23 cellular contexts compared by ENCODE assay signal in genomic region chr12:47786662-47786974, GRCh38. TPM values are rescaled to one million over a fixed set of nuclear protein-coding genes. Genes with fewer than 3 reads are reported as not detected.
DNase-seq lines count a peak whose midpoint lies in the region; ATAC-seq and TF ChIP-seq lines count a peak whose summit lies in the region.
"Had no signal": no experiment of that assay in that cellular context is flagged by ENCODE, and none has a peak within 500 bp of the region (broad histone marks: within the 10 kb centered on the region; RNA-seq: fewer than 3 reads in every experiment).

No MANE protein-coding gene starts in this region.

- no peak for TF ChIP-seq EP300 in stomach (IDR thresholded peaks at IDR 0.05)

- H3K36me3 ChIP-seq in esophagus squamous epithelium (peaks cover 60 to 96% (median 68%) of the 10 kb centered on the region in 3 donors), stomach (peaks cover 85 to 100% (median 99%) of the 10 kb centered on the region in 4 donors)

- H3K9me3 Mint-ChIP-seq in activated T-cell treated with anti-CD3 and anti-CD28 coated beads, Interleukin-2, amount 50 U/mL, for 72 hours, result no peaks in the 10 kb centered on the region
- no peaks in the 10 kb centered on the region for H3K9me3 Mint-ChIP-seq in activated T-cell treated with anti-CD3 and anti-CD28 coated beads, Interleukin-2, amount 50 U/mL, for 4 hours
- H3K9me3 Mint-ChIP-seq in activated T-helper 2 cell treated with anti-CD3 and anti-CD28 coated beads, Interferon-gamma antibody, Interleukin-2, Interleukin-4, amounts not matched to agents 10 μg/mL and 5 μg/mL and 100 μg/mL, durations not matched to agents 14 hours and 24 hours and 36 hours, result no peaks in the 10 kb centered on the region
- H3K9me3 Mint-ChIP-seq: CD4-positive, CD25-positive, alpha-beta regulatory T cell; naive B cell; T-helper 1 cell treated with Interleukin-12 subunit alpha and Interleukin-12 subunit beta and Interleukin-4 antibody, amounts not matched to agents 30 μg/mL and 1 μg/mL, for 36 hours had no signal

- H3K9me3 ChIP-seq in esophagus squamous epithelium (no peaks in the 10 kb centered on the region), stomach (no peaks in the 10 kb centered on the region)
- H3K9me3 ChIP-seq: HAP-1, lower lobe of right lung had no signal

- WGBS in esophagus squamous epithelium, 2 donors, result 100% methylated on average over 1 of the region's 7 CpGs; no CpG with 5 or more reads in 1 of the 2 donors
- 83 to 98% (median 93%) methylated on average over 5 to 7 of the region's 7 CpGs for WGBS in stomach, 5 donors

- peaks cover 16 to 40% of the 10 kb centered on the region in 2 donors for H3K36me3 Mint-ChIP-seq in activated T-cell treated with anti-CD3 and anti-CD28 coated beads, Interleukin-2, amount 50 U/mL, for 72 hours (ENCODE audit: insufficient read depth in 2 of 2)
- H3K36me3 Mint-ChIP-seq in activated T-cell treated with anti-CD3 and anti-CD28 coated beads, Interleukin-2, amount 50 U/mL, for 4 hours (ENCODE audit: insufficient read depth), result peaks cover 51% of the 10 kb centered on the region
- peaks cover 88% of the 10 kb centered on the region for H3K36me3 Mint-ChIP-seq in activated T-helper 2 cell treated with anti-CD3 and anti-CD28 coated beads, Interferon-gamma antibody, Interleukin-2, Interleukin-4, amounts not matched to agents 10 μg/mL and 5 μg/mL and 100 μg/mL, durations not matched to agents 14 hours and 24 hours and 36 hours (ENCODE audit: low read depth)

- H3K4me3 ChIP-seq in esophagus squamous epithelium (no peak overlapping the region), stomach (no peak overlapping the region)
- H3K4me3 ChIP-seq: HAP-1, lower lobe of right lung had no signal

- peak overlapping the region; percentile 18 for H3K27ac Mint-ChIP-seq in activated T-cell treated with anti-CD3 and anti-CD28 coated beads, Interleukin-2, amount 50 U/mL, for 72 hours
- H3K27ac Mint-ChIP-seq in activated T-helper 2 cell treated with anti-CD3 and anti-CD28 coated beads, Interferon-gamma antibody, Interleukin-2, Interleukin-4, amounts not matched to agents 10 μg/mL and 5 μg/mL and 100 μg/mL, durations not matched to agents 14 hours and 24 hours and 36 hours, result peak overlapping the region; percentile 42

- H3K27me3 ChIP-seq in esophagus squamous epithelium (no peaks in the 10 kb centered on the region), stomach (no peaks in the 10 kb centered on the region)
- H3K27me3 ChIP-seq: foreskin keratinocyte had no signal

- intact Hi-C loops in activated T-helper 2 cell treated with anti-CD3 and anti-CD28 coated beads, Interferon-gamma antibody, Interleukin-2, Interleukin-4, amounts not matched to agents 10 μg/mL and 5 μg/mL and 100 μg/mL, durations not matched to agents 14 hours and 24 hours and 36 hours (cut with micrococcal nuclease), result no loop called here
- intact Hi-C loops in esophagus squamous epithelium (cut with DNase I) (no loop called here), stomach (cut with DNase I; ENCODE audit: low total_unique reads) (no loop called here)

- H3K4me1 ChIP-seq in esophagus squamous epithelium, result peaks cover 17 to 54% (median 20%) of the 10 kb centered on the region in 3 donors
- H3K4me1 ChIP-seq in stomach, result peaks cover 0 to 30% (median 10%) of the 10 kb centered on the region in 4 donors
- H3K4me1 ChIP-seq: HAP-1, lower lobe of right lung had no signal

- H3K27me3 Mint-ChIP-seq in activated T-cell treated with anti-CD3 and anti-CD28 coated beads, Interleukin-2, amount 50 U/mL, for 72 hours (ENCODE audit: low read depth), result no peaks in the 10 kb centered on the region
- H3K27me3 Mint-ChIP-seq in activated T-cell treated with anti-CD3 and anti-CD28 coated beads, Interleukin-2, amount 50 U/mL, for 4 hours (ENCODE audit: low read depth), result no peaks in the 10 kb centered on the region
- no peaks in the 10 kb centered on the region for H3K27me3 Mint-ChIP-seq in activated T-helper 2 cell treated with anti-CD3 and anti-CD28 coated beads, Interferon-gamma antibody, Interleukin-2, Interleukin-4, amounts not matched to agents 10 μg/mL and 5 μg/mL and 100 μg/mL, durations not matched to agents 14 hours and 24 hours and 36 hours (ENCODE audit: low read depth)
- H3K27me3 Mint-ChIP-seq: CD4-positive, CD25-positive, alpha-beta regulatory T cell; naive B cell had no signal

- TF ChIP-seq CTCF in esophagus squamous epithelium (IDR thresholded peaks at IDR 0.05) (no peak), stomach (IDR thresholded peaks at IDR 0.05) (no peak)

- H3K4me3 Mint-ChIP-seq in activated T-cell treated with anti-CD3 and anti-CD28 coated beads, Interleukin-2, amount 50 U/mL, for 72 hours, result no peak overlapping the region
- H3K4me3 Mint-ChIP-seq in activated T-cell treated with anti-CD3 and anti-CD28 coated beads, Interleukin-2, amount 50 U/mL, for 4 hours, result no peak overlapping the region
- no peak overlapping the region for H3K4me3 Mint-ChIP-seq in activated T-helper 2 cell treated with anti-CD3 and anti-CD28 coated beads, Interferon-gamma antibody, Interleukin-2, Interleukin-4, amounts not matched to agents 10 μg/mL and 5 μg/mL and 100 μg/mL, durations not matched to agents 14 hours and 24 hours and 36 hours (ENCODE audit: low read depth)
- H3K4me3 Mint-ChIP-seq: CD4-positive, CD25-positive, alpha-beta regulatory T cell; naive B cell; T-helper 1 cell treated with Interleukin-12 subunit alpha and Interleukin-12 subunit beta and Interleukin-4 antibody, amounts not matched to agents 30 μg/mL and 1 μg/mL, for 36 hours had no signal

- ATAC-seq in activated T-cell treated with anti-CD3 and anti-CD28 coated beads, Interleukin-2, amount 50 U/mL, for 72 hours (replicated peaks in 1 of 2), result no peak
- ATAC-seq in activated T-cell treated with anti-CD3 and anti-CD28 coated beads, Interleukin-2, amount 50 U/mL, for 4 hours, result no peak
- ATAC-seq in HG03457 (IDR thresholded peaks at IDR 0.05; ENCODE audit: unreplicated experiment) (no peak), GM18867 (IDR thresholded peaks at IDR 0.05; ENCODE audit: unreplicated experiment) (no peak)
- ATAC-seq: foreskin keratinocyte, lower lobe of right lung had no signal

- TF ChIP-seq POLR2A in esophagus squamous epithelium (IDR thresholded peaks at IDR 0.05) (no peak), stomach (IDR thresholded peaks at IDR 0.05) (no peak)

- H3K4me1 Mint-ChIP-seq in activated T-cell treated with anti-CD3 and anti-CD28 coated beads, Interleukin-2, amount 50 U/mL, for 72 hours (ENCODE audit: low read depth), result peaks cover 45% of the 10 kb centered on the region
- peaks cover 15% of the 10 kb centered on the region for H3K4me1 Mint-ChIP-seq in activated T-cell treated with anti-CD3 and anti-CD28 coated beads, Interleukin-2, amount 50 U/mL, for 4 hours (ENCODE audit: low read depth)
- peaks cover 6% of the 10 kb centered on the region for H3K4me1 Mint-ChIP-seq in activated T-helper 2 cell treated with anti-CD3 and anti-CD28 coated beads, Interferon-gamma antibody, Interleukin-2, Interleukin-4, amounts not matched to agents 10 μg/mL and 5 μg/mL and 100 μg/mL, durations not matched to agents 14 hours and 24 hours and 36 hours (ENCODE audit: low read depth)

- no peak for DNase-seq in activated T-cell treated with anti-CD3 and anti-CD28 coated beads, Interleukin-2, amount 50 U/mL, for 72 hours
- no peak for DNase-seq in activated T-cell treated with anti-CD3 and anti-CD28 coated beads, Interleukin-2, amount 50 U/mL, for 4 hours
- no peak for DNase-seq in activated T-helper 2 cell treated with anti-CD3 and anti-CD28 coated beads, Interferon-gamma antibody, Interleukin-2, Interleukin-4, amounts not matched to agents 10 μg/mL and 5 μg/mL and 100 μg/mL, durations not matched to agents 14 hours and 24 hours and 36 hours (ENCODE audit: low spot score)
- DNase-seq in esophagus squamous epithelium (lab: John Stamatoyannopoulos, UW) (no peak), stomach (no peak), iPS-NIHi7 (ENCODE audit: extremely low spot score) (no peak)
- DNase-seq: activated CD8-positive, alpha-beta memory T cell treated with anti-CD3 and anti-CD28 coated beads, Interleukin-2, amount 50 U/mL, for 48 hours; CD4-positive, CD25-positive, alpha-beta regulatory T cell; cerebellar nuclear complex; DMS79 treated with DMSO at 0.1 percent for 48 hours; foreskin keratinocyte; KG1; naive B cell; NCI-H1048; NCI-H2029 treated with DMSO at 0.1 percent for 48 hours; NCI-H510A treated with DMSO at 0.1 percent for 48 hours; WERI-Rb-1 had no signal

- H3K27ac ChIP-seq in esophagus squamous epithelium, result peak overlapping the region in 3 of 4 donors; percentile 39 to 84 (median 61)
- peak overlapping the region in 3 of 5 donors; percentile 25 to 61 (median 54) for H3K27ac ChIP-seq in stomach
- H3K27ac ChIP-seq: foreskin keratinocyte, parathyroid adenoma, WERI-Rb-1 had no signal

RNA-seq across cellular contexts. Expression of gene SLC48A1, which starts 13.6 kb away (rescaled TPM):
- total RNA-seq in activated T-cell treated with anti-CD3 and anti-CD28 coated beads, Interleukin-2, amount 50 U/mL, for 72 hours, result 10 to 100 TPM; 14.6 to 15.2 TPM
- 1 to 10 TPM; 4.0 to 5.2 (median 5.0) TPM for total RNA-seq in activated T-cell treated with anti-CD3 and anti-CD28 coated beads, Interleukin-2, amount 50 U/mL, for 4 hours
- total RNA-seq in activated T-helper 2 cell treated with anti-CD3 and anti-CD28 coated beads, Interferon-gamma antibody, Interleukin-2, Interleukin-4, amounts not matched to agents 10 μg/mL and 5 μg/mL and 100 μg/mL, durations not matched to agents 14 hours and 24 hours and 36 hours, result 7.3 and 7.4 TPM in 2 replicates
- total RNA-seq in esophagus squamous epithelium (10 to 100 TPM; 18.9 to 35.4 (median 25.4) TPM), stomach (10 to 100 TPM in 3 of 5 donors, 1 to 10 TPM in 2; 2.3 to 29.0 (median 18.1) TPM)
- polyA plus RNA-seq in stomach, result 10 to 100 TPM in 1 of 3 donors, 1 to 10 TPM in 2; 6.3 to 18.2 (median 9.4) TPM

RNA-seq across cellular contexts. Expression of gene RAPGEF3, which starts 27.9 kb away (rescaled TPM):
- 1 to 10 TPM in 1 of 2 donors, under 1 TPM in 1; 0.62 to 1.4 TPM for total RNA-seq in activated T-cell treated with anti-CD3 and anti-CD28 coated beads, Interleukin-2, amount 50 U/mL, for 72 hours
- total RNA-seq in activated T-cell treated with anti-CD3 and anti-CD28 coated beads, Interleukin-2, amount 50 U/mL, for 4 hours, result 1 to 10 TPM in 1 of 3 donors, under 1 TPM in 2; 0.55 to 1.3 (median 0.66) TPM
- total RNA-seq in activated T-helper 2 cell treated with anti-CD3 and anti-CD28 coated beads, Interferon-gamma antibody, Interleukin-2, Interleukin-4, amounts not matched to agents 10 μg/mL and 5 μg/mL and 100 μg/mL, durations not matched to agents 14 hours and 24 hours and 36 hours, result 1.8 and 2.7 TPM in 2 replicates
- 10 to 100 TPM; 12.9 to 39.3 (median 22.5) TPM for total RNA-seq in esophagus squamous epithelium
- 100 to 1,000 TPM in 1 of 5 donors, 10 to 100 TPM in 4; 15.9 to 114 (median 25.0) TPM for total RNA-seq in stomach
- polyA plus RNA-seq in stomach, result 10 to 100 TPM; 21.2 to 33.1 (median 22.9) TPM

RNA-seq across cellular contexts. Expression of gene HDAC7, which starts 33.1 kb away (rescaled TPM):
- total RNA-seq in activated T-cell treated with anti-CD3 and anti-CD28 coated beads, Interleukin-2, amount 50 U/mL, for 72 hours, result 100 to 1,000 TPM; 288 to 350 TPM
- total RNA-seq in activated T-cell treated with anti-CD3 and anti-CD28 coated beads, Interleukin-2, amount 50 U/mL, for 4 hours, result 100 to 1,000 TPM; 168 to 199 (median 199) TPM
- 251 and 253 TPM in 2 replicates for total RNA-seq in activated T-helper 2 cell treated with anti-CD3 and anti-CD28 coated beads, Interferon-gamma antibody, Interleukin-2, Interleukin-4, amounts not matched to agents 10 μg/mL and 5 μg/mL and 100 μg/mL, durations not matched to agents 14 hours and 24 hours and 36 hours
- total RNA-seq in esophagus squamous epithelium (10 to 100 TPM; 19.8 to 37.2 (median 24.0) TPM), stomach (100 to 1,000 TPM in 2 of 5 donors, 10 to 100 TPM in 3; 32.1 to 313 (median 66.5) TPM)
- polyA plus RNA-seq in stomach, result 10 to 100 TPM; 22.8 to 30.7 (median 28.6) TPM
